38 cellular contexts compared by ENCODE assay signal in the genomic region with DNA sequence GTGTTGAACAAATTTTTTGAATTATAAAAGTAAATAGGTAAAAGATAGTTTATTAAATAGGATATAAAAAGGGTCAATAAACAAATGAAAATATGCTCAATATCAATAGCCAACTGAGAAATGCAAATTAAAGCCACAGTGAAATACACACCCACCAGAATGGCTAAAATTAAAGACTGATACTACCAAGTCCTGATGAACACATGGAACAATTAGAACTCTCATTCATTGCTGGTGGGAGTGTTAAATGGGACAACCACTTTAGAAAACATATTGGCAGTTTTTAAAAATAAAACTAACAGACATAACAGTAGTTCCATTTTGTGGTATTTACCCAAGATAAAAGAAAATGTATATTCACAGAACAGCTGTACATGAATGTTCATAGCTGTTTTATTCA.
"Had no signal": no experiment of that assay in that cellular context is flagged by ENCODE, and none has a peak within 500 bp of the region (broad histone marks: within the 10 kb centered on the region; RNA-seq: fewer than 3 reads in every experiment).

No MANE protein-coding gene starts in this region.

- H3K9me3 ChIP-seq: adrenal gland, ascending aorta, body of pancreas, breast epithelium, colonic mucosa had no signal

- H3K27me3 ChIP-seq: adrenal gland, ascending aorta, body of pancreas, brain microvascular endothelial cell, breast epithelium, cardiac muscle cell, colonic mucosa had no signal

- ATAC-seq: activated naive CD4-positive, alpha-beta T cell treated with anti-CD3 and anti-CD28 coated beads, Interleukin-2, amount 50 U/mL, for 72 hours; activated naive CD8-positive, alpha-beta T cell treated with anti-CD3 and anti-CD28 coated beads, Interleukin-2, amount 50 U/mL, for 24 hours; activated T-cell treated with anti-CD3 and anti-CD28 coated beads, Interleukin-2, amount 50 U/mL, for 4 hours; activated T-cell treated with anti-CD3 and anti-CD28 coated beads, Interleukin-2, amount 50 U/mL, for 72 hours; activated T-helper 17 cell treated with anti-CD3 and anti-CD28 coated beads, Interleukin-2, amount 50 U/mL, for 72 hours; body of pancreas had no signal

- H3K4me3 ChIP-seq: adrenal gland, ascending aorta, body of pancreas, breast epithelium, cardiac muscle cell, colonic mucosa had no signal

- H3K4me1 Mint-ChIP-seq: activated T-helper 17 cell treated with anti-CD3 and anti-CD28 coated beads, Interleukin-2, amount 50 U/mL, for 72 hours had no signal

- H3K27ac ChIP-seq: adrenal gland, ascending aorta, body of pancreas, brain microvascular endothelial cell, breast epithelium, cardiac muscle cell, colonic mucosa had no signal

- H3K4me3 Mint-ChIP-seq: activated naive CD4-positive, alpha-beta T cell treated with anti-CD3 and anti-CD28 coated beads for 36 hours; activated naive CD4-positive, alpha-beta T cell treated with anti-CD3 and anti-CD28 coated beads, Interleukin-2, amount 10 ng/mL, durations not matched to agents 7 days and 5 days; activated naive CD4-positive, alpha-beta T cell treated with anti-CD3 and anti-CD28 coated beads, Interleukin-2, amount 50 U/mL, for 24 hours; activated naive CD8-positive, alpha-beta T cell; activated naive CD8-positive, alpha-beta T cell treated with anti-CD3 and anti-CD28 coated beads for 36 hours; activated naive CD8-positive, alpha-beta T cell treated with anti-CD3 and anti-CD28 coated beads, Interleukin-2, amount 10 ng/mL, durations not matched to agents 7 days and 5 days; activated naive CD8-positive, alpha-beta T cell treated with anti-CD3 and anti-CD28 coated beads, Interleukin-2, amount 50 U/mL, for 24 hours; activated T-cell treated with anti-CD3 and anti-CD28 coated beads, Interleukin-2, amount 50 U/mL, for 4 hours; activated T-cell treated with anti-CD3 and anti-CD28 coated beads, Interleukin-2, amount 50 U/mL, for 72 hours; activated T-helper 1 cell treated with anti-CD3 and anti-CD28 coated beads, Interleukin-12 subunit alpha, Interleukin-12 subunit beta, Interleukin-2, Interleukin-4 antibody, amounts not matched to agents 30 ng/mL and 10 ng/mL and 1 ng/mL, durations not matched to agents 14 hours and 24 hours and 36 hours; activated T-helper 17 cell treated with anti-CD3 and anti-CD28 coated beads, Interleukin-2, amount 50 U/mL, for 72 hours; brain; central memory CD8-positive, alpha-beta T cell had no signal

- H3K36me3 Mint-ChIP-seq: activated naive CD4-positive, alpha-beta T cell treated with anti-CD3 and anti-CD28 coated beads, Interleukin-2, amount 10 ng/mL, durations not matched to agents 7 days and 5 days; activated naive CD4-positive, alpha-beta T cell treated with anti-CD3 and anti-CD28 coated beads, Interleukin-2, amount 50 U/mL, for 72 hours; activated naive CD8-positive, alpha-beta T cell; activated naive CD8-positive, alpha-beta T cell treated with anti-CD3 and anti-CD28 coated beads for 36 hours; activated naive CD8-positive, alpha-beta T cell treated with anti-CD3 and anti-CD28 coated beads, Interleukin-2, amount 10 ng/mL, durations not matched to agents 7 days and 5 days; brain had no signal

- H3K27ac Mint-ChIP-seq: activated naive CD4-positive, alpha-beta T cell treated with anti-CD3 and anti-CD28 coated beads for 36 hours; activated naive CD4-positive, alpha-beta T cell treated with anti-CD3 and anti-CD28 coated beads, Interleukin-2, amount 10 ng/mL, durations not matched to agents 7 days and 5 days; activated naive CD4-positive, alpha-beta T cell treated with anti-CD3 and anti-CD28 coated beads, Interleukin-2, amount 50 U/mL, for 24 hours; activated naive CD4-positive, alpha-beta T cell treated with anti-CD3 and anti-CD28 coated beads, Interleukin-2, amount 50 U/mL, for 72 hours; activated naive CD8-positive, alpha-beta T cell; activated naive CD8-positive, alpha-beta T cell treated with anti-CD3 and anti-CD28 coated beads for 36 hours; activated naive CD8-positive, alpha-beta T cell treated with anti-CD3 and anti-CD28 coated beads, Interleukin-2, amount 10 ng/mL, durations not matched to agents 7 days and 5 days; activated naive CD8-positive, alpha-beta T cell treated with anti-CD3 and anti-CD28 coated beads, Interleukin-2, amount 50 U/mL, for 24 hours; activated T-cell treated with anti-CD3 and anti-CD28 coated beads, Interleukin-2, amount 50 U/mL, for 72 hours; activated T-helper 1 cell treated with anti-CD3 and anti-CD28 coated beads, Interleukin-12 subunit alpha, Interleukin-12 subunit beta, Interleukin-2, Interleukin-4 antibody, amounts not matched to agents 30 ng/mL and 10 ng/mL and 1 ng/mL, durations not matched to agents 14 hours and 24 hours and 36 hours; activated T-helper 17 cell treated with anti-CD3 and anti-CD28 coated beads, Interleukin-2, amount 50 U/mL, for 72 hours; activated T-helper 2 cell treated with anti-CD3 and anti-CD28 coated beads, Interferon-gamma antibody, Interleukin-2, Interleukin-4, amounts not matched to agents 10 μg/mL and 5 μg/mL and 100 μg/mL, durations not matched to agents 14 hours and 24 hours and 36 hours; brain had no signal

- H3K4me1 ChIP-seq: adrenal gland, ascending aorta, breast epithelium, colonic mucosa had no signal

- FAIRE-seq: astrocyte, bronchial epithelial cell, colon had no signal

- H3K9me3 Mint-ChIP-seq: activated naive CD4-positive, alpha-beta T cell treated with anti-CD3 and anti-CD28 coated beads for 36 hours; activated naive CD4-positive, alpha-beta T cell treated with anti-CD3 and anti-CD28 coated beads, Interleukin-2, amount 10 ng/mL, durations not matched to agents 7 days and 5 days; activated naive CD4-positive, alpha-beta T cell treated with anti-CD3 and anti-CD28 coated beads, Interleukin-2, amount 50 U/mL, for 24 hours; activated naive CD4-positive, alpha-beta T cell treated with anti-CD3 and anti-CD28 coated beads, Interleukin-2, amount 50 U/mL, for 72 hours; activated naive CD8-positive, alpha-beta T cell treated with anti-CD3 and anti-CD28 coated beads for 36 hours; activated naive CD8-positive, alpha-beta T cell treated with anti-CD3 and anti-CD28 coated beads, Interleukin-2, amount 10 ng/mL, durations not matched to agents 7 days and 5 days; activated naive CD8-positive, alpha-beta T cell treated with anti-CD3 and anti-CD28 coated beads, Interleukin-2, amount 50 U/mL, for 24 hours; activated T-cell treated with anti-CD3 and anti-CD28 coated beads, Interleukin-2, amount 50 U/mL, for 4 hours; activated T-cell treated with anti-CD3 and anti-CD28 coated beads, Interleukin-2, amount 50 U/mL, for 72 hours; activated T-helper 1 cell treated with anti-CD3 and anti-CD28 coated beads, Interleukin-12 subunit alpha, Interleukin-12 subunit beta, Interleukin-2, Interleukin-4 antibody, amounts not matched to agents 30 ng/mL and 10 ng/mL and 1 ng/mL, durations not matched to agents 14 hours and 24 hours and 36 hours; activated T-helper 17 cell treated with anti-CD3 and anti-CD28 coated beads, Interleukin-2, amount 50 U/mL, for 72 hours; activated T-helper 2 cell treated with anti-CD3 and anti-CD28 coated beads, Interferon-gamma antibody, Interleukin-2, Interleukin-4, amounts not matched to agents 10 μg/mL and 5 μg/mL and 100 μg/mL, durations not matched to agents 14 hours and 24 hours and 36 hours; brain; central memory CD8-positive, alpha-beta T cell had no signal

- DNase-seq: activated effector memory CD4-positive, alpha-beta T cell treated with Interleukin-2 at 50 U/mL for 16 hours; activated gamma-delta T cell; activated gamma-delta T cell treated with Interleukin-2 at 50 U/mL for 16 hours; activated naive CD4-positive, alpha-beta T cell; activated naive CD4-positive, alpha-beta T cell treated with anti-CD3 and anti-CD28 coated beads for 36 hours; activated naive CD4-positive, alpha-beta T cell treated with anti-CD3 and anti-CD28 coated beads, Interleukin-2, amount 10 ng/mL, durations not matched to agents 7 days and 5 days; activated naive CD4-positive, alpha-beta T cell treated with anti-CD3 and anti-CD28 coated beads, Interleukin-2, amount 50 U/mL, for 16 hours; activated naive CD4-positive, alpha-beta T cell treated with Interleukin-2 at 50 U/mL for 16 hours; activated naive CD8-positive, alpha-beta T cell treated with anti-CD3 and anti-CD28 coated beads for 36 hours; activated naive CD8-positive, alpha-beta T cell treated with anti-CD3 and anti-CD28 coated beads, Interleukin-2, amount 10 ng/mL, durations not matched to agents 7 days and 5 days; activated naive CD8-positive, alpha-beta T cell treated with anti-CD3 and anti-CD28 coated beads, Interleukin-2, amount 50 U/mL, for 24 hours; activated T-cell treated with anti-CD3 and anti-CD28 coated beads, Interleukin-2, amount 50 U/mL, for 4 hours; activated T-cell treated with anti-CD3 and anti-CD28 coated beads, Interleukin-2, amount 50 U/mL, for 48 hours; activated T-cell treated with anti-CD3 and anti-CD28 coated beads, Interleukin-2, amount 50 U/mL, for 72 hours; amniotic stem cell; amygdala; anterior cingulate cortex; body of pancreas; brain microvascular endothelial cell; caudate nucleus; central memory CD4-positive, alpha-beta T cell; cerebellar nuclear complex; colonic mucosa had no signal

- H3K36me3 ChIP-seq: adrenal gland, ascending aorta, brain microvascular endothelial cell, breast epithelium, cardiac muscle cell, colonic mucosa had no signal

- H3K27me3 Mint-ChIP-seq: activated naive CD4-positive, alpha-beta T cell treated with anti-CD3 and anti-CD28 coated beads, Interleukin-2, amount 50 U/mL, for 24 hours; activated naive CD8-positive, alpha-beta T cell; activated naive CD8-positive, alpha-beta T cell treated with anti-CD3 and anti-CD28 coated beads for 36 hours; activated naive CD8-positive, alpha-beta T cell treated with anti-CD3 and anti-CD28 coated beads, Interleukin-2, amount 10 ng/mL, durations not matched to agents 7 days and 5 days; activated naive CD8-positive, alpha-beta T cell treated with anti-CD3 and anti-CD28 coated beads, Interleukin-2, amount 50 U/mL, for 24 hours; activated T-helper 17 cell treated with anti-CD3 and anti-CD28 coated beads, Interleukin-2, amount 50 U/mL, for 72 hours; central memory CD8-positive, alpha-beta T cell had no signal
